In the genomic region with DNA sequence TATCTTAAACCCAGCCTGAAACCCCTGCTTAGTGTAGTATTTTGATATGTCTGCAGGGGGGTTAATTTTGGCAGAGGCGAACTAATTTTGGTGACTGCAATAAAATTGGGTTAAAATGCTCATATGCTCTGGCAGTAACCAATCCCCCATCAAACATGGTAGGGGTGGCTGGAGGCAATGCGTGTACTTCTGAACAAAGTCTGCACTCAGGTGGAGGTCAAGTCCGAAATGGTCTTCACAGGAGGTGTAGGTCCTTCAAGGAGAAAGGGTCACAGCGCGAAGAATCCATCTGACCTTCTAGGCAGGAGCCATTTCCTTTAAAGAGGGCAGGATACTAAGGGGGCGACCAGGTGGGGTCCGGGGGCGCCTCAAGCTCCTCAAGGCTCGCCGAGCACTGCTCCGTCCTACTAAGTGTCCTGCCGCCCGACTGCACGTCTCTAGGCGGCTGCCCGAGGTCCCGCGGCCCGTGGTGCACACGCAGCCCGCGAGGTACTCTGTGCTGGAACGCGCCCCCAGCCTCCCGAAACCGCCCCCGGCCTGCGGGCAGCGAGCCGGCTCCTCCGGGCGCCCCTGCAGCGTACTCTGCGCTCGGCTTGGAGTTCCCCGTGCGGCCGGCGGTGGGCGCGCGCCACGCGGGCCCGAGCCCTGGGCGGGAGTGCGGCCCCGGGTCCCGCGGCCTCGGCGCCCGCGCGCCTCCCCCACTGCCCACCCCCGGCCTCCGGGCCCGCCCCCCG, we compare ENCODE assay signal across 8 cellular contexts. TPM values are rescaled to one million over a fixed set of nuclear protein-coding genes. Genes with fewer than 3 reads are reported as not detected.
A peak's percentile ranks its signal among the peaks of the same experiment; 100 is the strongest.
DNase-seq lines count a peak whose midpoint lies in the region; ATAC-seq and TF ChIP-seq lines count a peak whose summit lies in the region.

No MANE protein-coding gene starts in this region.

- TF ChIP-seq RAD21 in HCT116 (IDR thresholded peaks at IDR 0.05; ENCODE audit: low read depth), result no peak
- TF ChIP-seq RAD21 in SK-N-SH (IDR thresholded peaks at IDR 0.05; ENCODE audit: low read length), result peak; percentile 19; the same call in 1 of the 2 replicates

- H3K4me1 ChIP-seq in HCT116 (ENCODE audit: control insufficient read depth in 1 of 2, insufficient read depth in 2 of 2, low read length in 2 of 2) (peaks cover 4 to 5% of the 10 kb centered on the region in 2 experiments; a peak in 2 of 4 replicates), SK-N-SH (ENCODE audit: control insufficient read depth in 1 of 2, insufficient read depth in 2 of 2, low read depth in 1 of 2, low read length in 1 of 2) (peaks cover 7 to 24% of the 10 kb centered on the region in 2 experiments; a peak in 3 of 4 replicates)

- RAD21 ChIA-PET in HCT116 (lab: Charles Lee; ENCODE audit: low non-redundant PET in 1 of 2, low total read pairs in 2 of 2, uncharacterized antibody in 2 of 2, unreplicated experiment in 2 of 2), result interaction anchor here (1.0 to 1.3 kb wide), 3 partner anchors 312 to 314 kb away, joined by 3 to 4 read pairs (median 4); no protein-coding TSS in a partner anchor

- H3K4me3 ChIP-seq in HCT116 (replicated peaks in 1 of 2; ENCODE audit: low read depth in 1 of 2, low read length in 2 of 2) (peak overlapping the region; percentile 19 to 56; a peak in 3 of 4 replicates), SK-N-SH (ENCODE audit: low read depth in 2 of 2, low read length in 1 of 2) (peak overlapping the region in 1 of 2 experiments; percentile 60; a peak in 3 of 4 replicates), astrocyte of the spinal cord (ENCODE audit: low read depth, low read length) (no peak overlapping the region)

- no peak for TF ChIP-seq EP300 in SK-N-SH (IDR thresholded peaks at IDR 0.05; ENCODE audit: borderline replicate concordance in 1 of 2, low read depth in 1 of 2, low read length in 1 of 2)

- peaks cover 9% of the 10 kb centered on the region for H3F3A ChIP-seq in SK-N-SH (replicated peaks; ENCODE audit: insufficient read depth)

- H3K9me3 ChIP-seq in HCT116 (ENCODE audit: control insufficient read depth in 1 of 2, insufficient read depth in 1 of 2, low read depth in 1 of 2, low read length in 2 of 2), result no peaks in the 10 kb centered on the region
- no peaks in the 10 kb centered on the region for H3K9me3 ChIP-seq in SK-N-SH

- H3K27me3 ChIP-seq in HCT116 (ENCODE audit: insufficient read depth, low read length) (peaks cover 19% of the 10 kb centered on the region), SK-N-SH (ENCODE audit: insufficient read depth) (peaks cover 23% of the 10 kb centered on the region; the same call in 1 of the 2 replicates), layer of hippocampus (ENCODE audit: control insufficient read depth, insufficient read depth, low read length) (no peaks in the 10 kb centered on the region)

- intact Hi-C loops in HCT116 (cut with micrococcal nuclease), result loop anchor here (1.0 to 10.0 kb wide), 2 partner anchors 318 to 413 kb away; no protein-coding TSS in a partner anchor

- H3K27ac ChIP-seq in HCT116 (ENCODE audit: low read depth, low read length), result no peak overlapping the region; the same call in 1 of the 2 replicates
- peak overlapping the region in 1 of 2 experiments; percentile 100; a peak in 2 of 4 replicates for H3K27ac ChIP-seq in SK-N-SH (ENCODE audit: low read depth in 2 of 2, low read length in 1 of 2)
- H3K27ac ChIP-seq in layer of hippocampus (ENCODE audit: low read depth, low read length), result peak overlapping the region; percentile 46

- POLR2A ChIA-PET in HCT116 (lab: Charles Lee), result no interaction called here
- POLR2A ChIA-PET in SK-N-SH (lab: Yijun Ruan, JAX), result interaction anchor here (0.7 to 0.9 kb wide), 3 partner anchors 12 to 308 kb away, joined by 3 read pairs; no protein-coding TSS in a partner anchor

- H4K20me1 ChIP-seq in HCT116 (ENCODE audit: insufficient read depth) (no peaks in the 10 kb centered on the region), SK-N-SH (ENCODE audit: insufficient read depth) (no peaks in the 10 kb centered on the region)

- ATAC-seq in HCT116, result peak; percentile 75

- DNase-seq in COLO668 (lab: John Stamatoyannopoulos, UW; ENCODE audit: unreplicated experiment), result peak; percentile 81
- no peak for DNase-seq in HCT116 (ENCODE audit: low read depth, low spot score)
- DNase-seq in SK-N-SH, result peak; percentile 86
- no peak for DNase-seq in astrocyte of the spinal cord (ENCODE audit: low read depth, low spot score)
- DNase-seq in stimulated activated CD4-positive, alpha-beta T cell treated with anti-CD3 and anti-CD28 coated beads, Interleukin-4, amount 100 ng/mL, for 1 hour, result peak; percentile 59
- no peak for DNase-seq in hippocampal formation (lab: John Stamatoyannopoulos, UW)
- no peak for DNase-seq in SKM-1 treated with dmso at 0.1 percent for 144 hours (lab: John Stamatoyannopoulos, UW; ENCODE audit: unreplicated experiment)

- CTCF ChIA-PET in HCT116 (lab: Charles Lee) (interaction anchor here (0.6 to 1.5 kb wide), 12 partner anchors 8 to 596 kb away, joined by 3 to 18 read pairs (median 4); no protein-coding TSS in a partner anchor), SK-N-SH (lab: Yijun Ruan, JAX) (interaction anchor here (0.8 to 5.5 kb wide), 43 partner anchors 8 to 510 kb away, joined by 3 to 85 read pairs (median 4); no protein-coding TSS in a partner anchor)

- TF ChIP-seq CTCF in HCT116 (IDR thresholded peaks at IDR 0.05 in 2 of 3, conservative IDR thresholded peaks at IDR 0.05 in 1 of 3; ENCODE audit: borderline replicate concordance in 1 of 3, insufficient read depth in 1 of 3, low read depth in 2 of 3, low read length in 2 of 3) (peak in 1 of 3 experiments; percentile 5; a peak in 1 of 6 replicates), SK-N-SH (IDR thresholded peaks at IDR 0.05) (peak; percentile 25; the same call in 1 of the 2 replicates), astrocyte of the spinal cord (IDR thresholded peaks at IDR 0.05; ENCODE audit: low read depth, low read length) (peak; percentile 29)

- 8% methylated on average over 21 of the region's 59 CpGs for WGBS in SK-N-SH (ENCODE audit: low lambda C conversion rate)

- H3K9ac ChIP-seq in HCT116 (ENCODE audit: low read length) (no peak overlapping the region), SK-N-SH (no peak overlapping the region)

- in situ Hi-C loops in astrocyte of the spinal cord (cut with HindIII; ENCODE audit: low sequenced_read_pairs), result no loop called here

- H3K36me3 ChIP-seq in HCT116 (ENCODE audit: control insufficient read depth in 1 of 2, insufficient read depth in 2 of 2, low read length in 2 of 2) (no peaks in the 10 kb centered on the region), SK-N-SH (replicated peaks in 1 of 2; ENCODE audit: control insufficient read depth in 1 of 2, insufficient read depth in 2 of 2, low read length in 1 of 2) (no peaks in the 10 kb centered on the region)

- H3K4me2 ChIP-seq in HCT116 (ENCODE audit: low read length) (peak overlapping the region; percentile 77), SK-N-SH (peak overlapping the region; percentile 60; the same call in 1 of the 2 replicates)

- TF ChIP-seq POLR2A in HCT116 (IDR thresholded peaks at IDR 0.05; ENCODE audit: borderline replicate concordance, extremely low read depth, insufficient read depth, insufficient read length), result no peak

- H3K79me2 ChIP-seq in HCT116 (ENCODE audit: insufficient read depth, low read length) (no peaks in the 10 kb centered on the region), SK-N-SH (ENCODE audit: insufficient read depth) (no peaks in the 10 kb centered on the region)

- H3K9me2 ChIP-seq in HCT116 (ENCODE audit: insufficient read depth), result no peaks in the 10 kb centered on the region
- H3K9me2 ChIP-seq in SK-N-SH, result no peaks in the 10 kb centered on the region

- no TSS peak for BruUV-seq in HCT116 (replicated peaks; lab: Mats Ljungman, UMichigan)

- H2AFZ ChIP-seq in HCT116 (ENCODE audit: low read depth, low read length, poor library complexity, severe bottlenecking) (no peak overlapping the region), SK-N-SH (ENCODE audit: low read depth) (no peak overlapping the region)

TF ChIP-seq in HCT116, 20 proteins besides CTCF, POLR2A, EP300 and RAD21:
- TF ChIP-seq ZFX (IDR thresholded peaks at IDR 0.05) (peak; percentile 37; the same call in 1 of the 2 replicates), JUND (IDR thresholded peaks at IDR 0.05) (no peak)

TF ChIP-seq in SK-N-SH, 30 proteins besides CTCF, POLR2A, EP300 and RAD21:
- TF ChIP-seq CHD2 (IDR thresholded peaks at IDR 0.05; ENCODE audit: low read length, partially characterized antibody), result no peak
- TF ChIP-seq JUND (IDR thresholded peaks at IDR 0.05), result no peak
- TF ChIP-seq EZH2phosphoT487 (IDR thresholded peaks at IDR 0.05; ENCODE audit: borderline replicate concordance, low read depth), result no peak
- no peak for TF ChIP-seq RCOR1 (IDR thresholded peaks at IDR 0.05; ENCODE audit: low read length)

RNA-seq across cellular contexts. Expression of gene LDLRAD4, which starts 1.7 kb away (rescaled TPM):
- total RNA-seq in HCT116 (2021; ENCODE audit: unreplicated experiment), result 1.2 TPM
- 0.04 and 0.22 TPM in 2 replicates for polyA plus RNA-seq in HCT116 (2012)
- polyA plus RNA-seq in SK-N-SH (2012; rRNA removed), result 0.16 and 0.32 TPM in 2 replicates
- polyA plus RNA-seq in SK-N-SH (2012; cell fraction: cytosol; rRNA removed), result 0.15 and 0.20 TPM in 2 replicates
- polyA plus RNA-seq in SK-N-SH (2012; cell fraction: nucleus; rRNA removed), result 0.35 and 0.91 TPM in 2 replicates

Comparison
In these comparisons a context has a peak if more than half of its experiments do, and no peak if none do; other contexts are left out.
1. DNase-seq: peak in COLO668 (single experiment), SK-N-SH (single experiment) and stimulated activated CD4-positive, alpha-beta T cell treated with anti-CD3 and anti-CD28 coated beads, Interleukin-4, amount 100 ng/mL, for 1 hour (single experiment); none in HCT116 (single experiment), astrocyte of the spinal cord (single experiment), hippocampal formation (0 of 2) and SKM-1 treated with dmso at 0.1 percent for 144 hours (single experiment).